Comparison of ENCODE assay signal across 8 cellular contexts in the genomic region with DNA sequence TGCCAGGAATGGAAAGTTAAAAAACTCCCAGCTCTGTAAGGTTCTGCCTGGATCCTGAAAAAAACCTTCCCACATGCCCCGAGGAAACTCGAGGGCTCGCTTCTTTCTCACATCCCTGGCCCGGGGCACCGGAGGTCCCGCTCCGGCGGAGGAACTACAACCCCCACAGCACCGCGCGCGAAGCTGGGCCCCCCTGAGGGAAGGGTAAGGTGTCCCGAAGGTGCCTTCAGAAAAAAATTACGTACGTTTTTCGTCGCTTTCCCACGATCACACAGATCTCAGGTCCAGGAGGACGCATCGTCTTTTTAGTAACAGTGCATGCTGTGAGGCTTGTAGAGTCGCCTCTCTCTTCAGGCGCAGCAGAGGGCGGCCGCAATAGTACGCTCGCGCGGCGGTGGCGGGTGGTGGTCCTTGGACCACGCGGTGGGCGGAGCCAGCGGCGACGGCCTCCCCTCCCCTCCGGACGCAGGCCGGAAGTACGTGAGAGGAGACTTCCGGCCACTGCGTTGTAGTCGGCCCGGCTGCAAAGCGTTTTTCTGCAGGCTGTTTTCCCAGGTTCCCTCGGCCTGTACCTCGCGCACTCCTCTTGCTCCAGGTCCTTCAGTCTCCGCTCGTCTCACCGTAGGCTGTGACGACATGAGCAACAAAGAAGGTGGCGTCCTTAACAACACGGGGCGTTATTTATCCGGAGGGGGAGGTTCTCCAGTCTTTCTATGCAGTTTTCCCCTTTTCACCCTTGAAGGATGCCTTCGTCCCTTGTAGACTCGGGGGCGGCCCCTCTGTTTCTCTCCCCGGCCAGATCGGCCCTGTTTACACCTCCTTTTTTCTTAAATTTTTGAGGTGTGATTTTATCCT. TPM values are rescaled to one million over a fixed set of nuclear protein-coding genes. Genes with fewer than 3 reads are reported as not detected.
DNase-seq lines count a peak whose midpoint lies in the region; ATAC-seq and TF ChIP-seq lines count a peak whose summit lies in the region.

A gene with protein sequence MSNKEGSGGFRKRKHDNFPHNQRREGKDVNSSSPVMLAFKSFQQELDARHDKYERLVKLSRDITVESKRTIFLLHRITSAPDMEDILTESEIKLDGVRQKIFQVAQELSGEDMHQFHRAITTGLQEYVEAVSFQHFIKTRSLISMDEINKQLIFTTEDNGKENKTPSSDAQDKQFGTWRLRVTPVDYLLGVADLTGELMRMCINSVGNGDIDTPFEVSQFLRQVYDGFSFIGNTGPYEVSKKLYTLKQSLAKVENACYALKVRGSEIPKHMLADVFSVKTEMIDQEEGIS (plus strand): TSS at position 495 of the 855 bp plus-strand sequence. CDS start 142 bp downstream, at position 637.

- H3K9me3 ChIP-seq in CD4-positive, alpha-beta memory T cell (ENCODE audit: control insufficient read depth in 1 of 2, low read length in 2 of 2), result no peaks in the 10 kb centered on the region
- H3K9me3 ChIP-seq in lung (ENCODE audit: control insufficient read depth in 2 of 2, insufficient read depth in 1 of 2, low read length in 1 of 2), result no peaks in the 10 kb centered on the region

- peaks cover 19 to 52% (median 36%) of the 10 kb centered on the region in 4 donors for H3K4me1 Mint-ChIP-seq in CD4-positive, alpha-beta memory T cell

- intact Hi-C loops in CD4-positive, alpha-beta memory T cell (cut with micrococcal nuclease), result loop anchor here (1.0 to 5.0 kb wide), 7 partner anchors 68 to 550 kb away; partner anchors contain the start of genes EGLN1, GNPAT, SPRTN and TTC13

- H3K4me1 ChIP-seq in CD4-positive, alpha-beta memory T cell (ENCODE audit: insufficient read depth, low read length), result peaks cover 52% of the 10 kb centered on the region
- peaks cover 4 to 13% of the 10 kb centered on the region in 2 donors for H3K4me1 ChIP-seq in lung (ENCODE audit: control insufficient read depth in 2 of 2, insufficient read depth in 2 of 2, low read length in 2 of 2)

- peak within 1 kb of the TSS; percentile 82 for H3K27ac ChIP-seq in CD4-positive, alpha-beta memory T cell (ENCODE audit: low read depth, low read length)
- peak within 1 kb of the TSS; percentile 90 to 98 for H3K27ac ChIP-seq in lung (ENCODE audit: low read depth in 1 of 2, low read length in 1 of 2)

- H3K9me3 Mint-ChIP-seq in CD4-positive, alpha-beta memory T cell, result no peaks in the 10 kb centered on the region

- peak within 1 kb of the TSS; percentile 59 to 86 for H3K4me3 ChIP-seq in CD4-positive, alpha-beta memory T cell (ENCODE audit: low read length in 2 of 2)
- peak within 1 kb of the TSS; percentile 94 for H3K4me3 ChIP-seq in lung

- H3K4me3 Mint-ChIP-seq in CD4-positive, alpha-beta memory T cell, result peak within 1 kb of the TSS; percentile 96 to 98 (median 98)

- no peaks in the 10 kb centered on the region for H3K27me3 Mint-ChIP-seq in CD4-positive, alpha-beta memory T cell

- 0 to 1% methylated on average over 61 of the region's 61 CpGs for WGBS in lung, 2 donors

- POLR2A ChIA-PET in CD4-positive, alpha-beta memory T cell (lab: Charles Lee; ENCODE audit: partially characterized antibody), result interaction anchor here (0.5 to 3.2 kb wide), 6 partner anchors 8 to 286 kb away, joined by 3 to 26 read pairs (median 4); partner anchors contain the start of genes EGLN1, EXOC8 and SPRTN

- no peaks in the 10 kb centered on the region for H3K27me3 ChIP-seq in CD4-positive, alpha-beta memory T cell (ENCODE audit: insufficient read depth, low read length)
- no peaks in the 10 kb centered on the region for H3K27me3 ChIP-seq in lung (ENCODE audit: control insufficient read depth, insufficient read depth)

- no peak for TF ChIP-seq CTCF in lung (IDR thresholded peaks at IDR 0.05; ENCODE audit: control extremely low read depth, extremely low read depth)

- DNase-seq in CD4-positive, alpha-beta memory T cell, result peak; percentile 87 to 94 (median 93)
- DNase-seq in HPDE6-E6E7 (ENCODE audit: extremely low spot score), result peak; percentile 83
- DNase-seq in NK-92 treated with Interleukin-12 subunit alpha and Interleukin-12 subunit beta, amount 100 ng/mL, for 24 hours (lab: John Stamatoyannopoulos, UW), result peak; percentile 87
- DNase-seq in activated CD8-positive, alpha-beta memory T cell treated with anti-CD3 and anti-CD28 coated beads for 24 hours, result peak; percentile 97
- peak; percentile 88 for DNase-seq in effector CD8-positive, alpha-beta T cell (lab: John Stamatoyannopoulos, UW)
- peak; percentile 89 for DNase-seq in lung (ENCODE audit: low spot score)
- DNase-seq in stimulated activated CD4-positive, alpha-beta T cell treated with anti-CD3 and anti-CD28 coated beads, TNF-alpha, amount 100 ng/mL, for 4 hours (ENCODE audit: low read depth in 3 of 3), result peak; percentile 78 to 83 (median 81)

- CTCF ChIA-PET in CD4-positive, alpha-beta memory T cell (lab: Charles Lee; ENCODE audit: partially characterized antibody), result interaction anchor here (1.0 to 1.3 kb wide), 2 partner anchors 165 to 190 kb away, joined by 3 read pairs; partner anchors contain the start of genes EXOC8 and SPRTN

- peak; percentile 96 for ATAC-seq in GM19463 (IDR thresholded peaks at IDR 0.05; ENCODE audit: unreplicated experiment)
- peak; percentile 98 for ATAC-seq in lung (ENCODE audit: insufficient read depth, low FRiP score)

- peak within 1 kb of the TSS; percentile 99 to 100 (median 100) for H3K27ac Mint-ChIP-seq in CD4-positive, alpha-beta memory T cell

- no peaks in the 10 kb centered on the region for H3K36me3 ChIP-seq in CD4-positive, alpha-beta memory T cell (ENCODE audit: insufficient read depth, low read length)
- H3K36me3 ChIP-seq in lung (ENCODE audit: control insufficient read depth in 2 of 2, insufficient read depth in 2 of 2, low read length in 2 of 2), result peaks cover 0 to 2% of the 10 kb centered on the region in 2 donors

- H3K36me3 Mint-ChIP-seq in CD4-positive, alpha-beta memory T cell, result peaks cover 13 to 31% of the 10 kb centered on the region in 2 donors

RNA-seq across cellular contexts. Expression of the gene that starts here (rescaled TPM):
- 10 to 100 TPM; 43.5 to 50.7 TPM for total RNA-seq in CD4-positive, alpha-beta memory T cell
- 100 to 1,000 TPM in 1 of 2 donors, 10 to 100 TPM in 1; 84.3 to 130 TPM for polyA plus RNA-seq in CD4-positive, alpha-beta memory T cell
- total RNA-seq in lung, result 10 to 100 TPM; 33.3 to 41.1 TPM
- 10 to 100 TPM; 11.4 to 31.7 TPM for polyA plus RNA-seq in lung

Comparison
In these comparisons a context has a peak if more than half of its experiments do, and no peak if none do; other contexts are left out.
1. Peak in every context shown above with its lines: DNase-seq, ATAC-seq, H3K4me3 ChIP-seq and H3K27ac ChIP-seq.